In genomic region chr6:139708342-139709199, GRCh38 we compare ENCODE assay signal across 12 cellular contexts.
DNase-seq lines count a peak whose midpoint lies in the region; ATAC-seq and TF ChIP-seq lines count a peak whose summit lies in the region.
"Had no signal": no experiment of that assay in that cellular context is flagged by ENCODE, and none has a peak within 500 bp of the region (broad histone marks: within the 10 kb centered on the region; RNA-seq: fewer than 3 reads in every experiment).

No MANE protein-coding gene starts in this region.

- H3K27ac ChIP-seq in neural progenitor cell = no peak overlapping the region

- peak overlapping the region; percentile 92 for H3K27ac Mint-ChIP-seq in neural progenitor cell
- H3K27ac Mint-ChIP-seq in activated naive CD8-positive, alpha-beta T cell treated with anti-CD3 and anti-CD28 coated beads for 36 hours = no peak overlapping the region
- H3K27ac Mint-ChIP-seq: activated CD4-positive, alpha-beta memory T cell treated with anti-CD3 and anti-CD28 coated beads, Interleukin-2, amount 10 ng/mL, durations not matched to agents 7 days and 5 days; natural killer cell; stimulated activated naive B cell treated with anti-CD40 and anti-IgM and Interleukin-4, amounts not matched to agents 10 μg/mL and 1 μg/mL and 100 μg/mL, for 72 hours had no signal

- H3K4me3 ChIP-seq in epithelial cell of esophagus (ENCODE audit: low read length) (no peak overlapping the region), neural progenitor cell (no peak overlapping the region)

- H3K4me3 Mint-ChIP-seq in neural progenitor cell = peak overlapping the region; percentile 38
- H3K4me3 Mint-ChIP-seq in activated naive CD8-positive, alpha-beta T cell treated with anti-CD3 and anti-CD28 coated beads for 36 hours = no peak overlapping the region
- H3K4me3 Mint-ChIP-seq: activated CD4-positive, alpha-beta memory T cell treated with anti-CD3 and anti-CD28 coated beads, Interleukin-2, amount 10 ng/mL, durations not matched to agents 7 days and 5 days; natural killer cell; stimulated activated naive B cell treated with anti-CD40 and anti-IgM and Interleukin-4, amounts not matched to agents 10 μg/mL and 1 μg/mL and 100 μg/mL, for 72 hours had no signal

- ATAC-seq in GM18868 (IDR thresholded peaks at IDR 0.05; ENCODE audit: unreplicated experiment) = no peak
- ATAC-seq: natural killer cell; stimulated activated naive B cell treated with anti-CD40 and anti-IgM and Interleukin-4, amounts not matched to agents 10 μg/mL and 1 μg/mL and 100 μg/mL, for 72 hours had no signal

- H3K4me1 Mint-ChIP-seq in neural progenitor cell = peaks cover 33% of the 10 kb centered on the region
- no peaks in the 10 kb centered on the region for H3K4me1 Mint-ChIP-seq in activated naive CD8-positive, alpha-beta T cell treated with anti-CD3 and anti-CD28 coated beads for 36 hours
- H3K4me1 Mint-ChIP-seq: activated CD4-positive, alpha-beta memory T cell treated with anti-CD3 and anti-CD28 coated beads, Interleukin-2, amount 10 ng/mL, durations not matched to agents 7 days and 5 days; natural killer cell; stimulated activated naive B cell treated with anti-CD40 and anti-IgM and Interleukin-4, amounts not matched to agents 10 μg/mL and 1 μg/mL and 100 μg/mL, for 72 hours had no signal

- no peaks in the 10 kb centered on the region for H3K4me1 ChIP-seq in neural progenitor cell

- no peak overlapping the region for H3K9ac ChIP-seq in neural progenitor cell

- H2AFZ ChIP-seq in neural progenitor cell (replicated peaks) = no peak overlapping the region

- H3K36me3 ChIP-seq in neural progenitor cell = no peaks in the 10 kb centered on the region

- H3K9me3 ChIP-seq in neural progenitor cell (ENCODE audit: low read depth) = no peaks in the 10 kb centered on the region

- H3F3A ChIP-seq in neural progenitor cell (ENCODE audit: low read depth) = no peaks in the 10 kb centered on the region

- no peaks in the 10 kb centered on the region for H3K36me3 Mint-ChIP-seq in neural progenitor cell
- no peaks in the 10 kb centered on the region for H3K36me3 Mint-ChIP-seq in activated naive CD8-positive, alpha-beta T cell treated with anti-CD3 and anti-CD28 coated beads for 36 hours
- H3K36me3 Mint-ChIP-seq: natural killer cell; stimulated activated naive B cell treated with anti-CD40 and anti-IgM and Interleukin-4, amounts not matched to agents 10 μg/mL and 1 μg/mL and 100 μg/mL, for 72 hours had no signal

- no peaks in the 10 kb centered on the region for H3K27me3 ChIP-seq in neural progenitor cell

- no peak for TF ChIP-seq CTCF in epithelial cell of esophagus (IDR thresholded peaks at IDR 0.05; ENCODE audit: insufficient read depth, low read depth, low read length, missing control alignments)
- TF ChIP-seq CTCF in neural progenitor cell (IDR thresholded peaks at IDR 0.05) = no peak

- DNase-seq in AG20443 (ENCODE audit: low spot score) (peak; percentile 80), NCI-H69 (lab: John Stamatoyannopoulos, UW) (peak; percentile 80), epithelial cell of esophagus (ENCODE audit: low read depth) (peak; percentile 39), neural progenitor cell (ENCODE audit: low spot score) (peak; percentile 28), NCI-H1417 treated with DMSO at 0.1 percent for 48 hours (lab: John Stamatoyannopoulos, UW) (no peak)
- DNase-seq in activated naive CD8-positive, alpha-beta T cell treated with anti-CD3 and anti-CD28 coated beads for 36 hours = no peak
- DNase-seq in stimulated activated CD4-positive, alpha-beta T cell treated with anti-CD3 and anti-CD28 coated beads, Interleukin-4, amount 100 ng/mL, for 4 hours = no peak
- DNase-seq: activated CD4-positive, alpha-beta memory T cell treated with anti-CD3 and anti-CD28 coated beads, Interleukin-2, amount 10 ng/mL, durations not matched to agents 7 days and 5 days; natural killer cell; NCI-H526 treated with DMSO at 0.1 percent for 48 hours; stimulated activated naive B cell treated with anti-CD40 and anti-IgM and Interleukin-4, amounts not matched to agents 10 μg/mL and 1 μg/mL and 100 μg/mL, for 72 hours had no signal

- H3K79me2 ChIP-seq in neural progenitor cell (ENCODE audit: low read depth) = no peaks in the 10 kb centered on the region

- H4K20me1 ChIP-seq in neural progenitor cell (ENCODE audit: low read depth) = no peaks in the 10 kb centered on the region

- peaks cover 7% of the 10 kb centered on the region for H3K9me3 Mint-ChIP-seq in neural progenitor cell
- peaks cover 1% of the 10 kb centered on the region for H3K9me3 Mint-ChIP-seq in activated naive CD8-positive, alpha-beta T cell treated with anti-CD3 and anti-CD28 coated beads for 36 hours
- H3K9me3 Mint-ChIP-seq: activated CD4-positive, alpha-beta memory T cell treated with anti-CD3 and anti-CD28 coated beads, Interleukin-2, amount 10 ng/mL, durations not matched to agents 7 days and 5 days; natural killer cell; stimulated activated naive B cell treated with anti-CD40 and anti-IgM and Interleukin-4, amounts not matched to agents 10 μg/mL and 1 μg/mL and 100 μg/mL, for 72 hours had no signal

- no peak overlapping the region for H3K4me2 ChIP-seq in neural progenitor cell

- peaks cover 2% of the 10 kb centered on the region for H3K27me3 Mint-ChIP-seq in neural progenitor cell (ENCODE audit: insufficient read depth, low read depth)
- no peaks in the 10 kb centered on the region for H3K27me3 Mint-ChIP-seq in activated naive CD8-positive, alpha-beta T cell treated with anti-CD3 and anti-CD28 coated beads for 36 hours

Comparison
In these comparisons a context has a peak if more than half of its experiments do, and no peak if none do; other contexts are left out.
1. DNase-seq: peak in AG20443 (single experiment), NCI-H69 (single experiment), epithelial cell of esophagus (single experiment) and neural progenitor cell (single experiment); none in activated naive CD8-positive, alpha-beta T cell treated with anti-CD3 and anti-CD28 coated beads for 36 hours (single experiment), NCI-H1417 treated with DMSO at 0.1 percent for 48 hours (single experiment) and stimulated activated CD4-positive, alpha-beta T cell treated with anti-CD3 and anti-CD28 coated beads, Interleukin-4, amount 100 ng/mL, for 4 hours (0 of 2).